In genomic region chr1:51661081-51661518, GRCh38 we compare ENCODE assay signal across 1 cellular context.
TF ChIP-seq lines count a peak whose summit lies in the region.

No MANE protein-coding gene starts in this region.

TF ChIP-seq in IMR-90, 13 proteins besides CTCF, POLR2A, EP300 and RAD21 (continued from another document):
- TF ChIP-seq ELK1 (IDR thresholded peaks at IDR 0.05; ENCODE audit: borderline replicate concordance, low read depth, low read length) (no peak), FOS (IDR thresholded peaks at IDR 0.05; ENCODE audit: low read depth, low read length) (peak; percentile 79), BHLHE40 (IDR thresholded peaks at IDR 0.05; ENCODE audit: low read depth, low read length) (peak; percentile 63), MAZ (IDR thresholded peaks at IDR 0.05; ENCODE audit: borderline replicate concordance, low read depth, low read length) (no peak), SMC3 (IDR thresholded peaks at IDR 0.05; ENCODE audit: low read depth, low read length) (peak; percentile 8; the same call in 1 of the 2 replicates), CHD1 (IDR thresholded peaks at IDR 0.05; ENCODE audit: low read depth, low read length) (no peak), NFE2L2 (IDR thresholded peaks at IDR 0.05; ENCODE audit: low read depth, low read length) (no peak), RCOR1 (IDR thresholded peaks at IDR 0.05; ENCODE audit: insufficient replicate concordance, low read length) (no peak), RFX5 (IDR thresholded peaks at IDR 0.05; ENCODE audit: low read depth, low read length) (no peak)
